14 cellular contexts compared by ENCODE assay signal in genomic region chr9:128114326-128115186, GRCh38. TPM values are rescaled to one million over a fixed set of nuclear protein-coding genes. Genes with fewer than 3 reads are reported as not detected.
DNase-seq lines count a peak whose midpoint lies in the region; TF ChIP-seq lines count a peak whose summit lies in the region.
"Had no signal": no experiment of that assay in that cellular context is flagged by ENCODE, and none has a peak within 500 bp of the region (broad histone marks: within the 10 kb centered on the region; RNA-seq: fewer than 3 reads in every experiment).

No MANE protein-coding gene starts in this region.

- no peaks in the 10 kb centered on the region for H3K9me2 ChIP-seq in MM.1S (replicated peaks; ENCODE audit: insufficient read depth, low read length)

- DNase-seq in COLO668 (lab: John Stamatoyannopoulos, UW; ENCODE audit: unreplicated experiment) (peak; percentile 51), chondrocyte (ENCODE audit: low spot score) (peak; percentile 76), cerebellar nuclear complex (lab: John Stamatoyannopoulos, UW) (no peak), MM.1S (no peak)
- DNase-seq in activated naive CD4-positive, alpha-beta T cell (lab: John Stamatoyannopoulos, UW), result no peak
- DNase-seq: activated CD8-positive, alpha-beta memory T cell treated with anti-CD3 and anti-CD28 coated beads for 24 hours; activated naive CD4-positive, alpha-beta T cell treated with anti-CD3 and anti-CD28 coated beads, Interleukin-2, amount 50 U/mL, for 16 hours; NCI-H524; T-helper 9 cell had no signal

- no peak overlapping the region for H3K4me2 ChIP-seq in MM.1S (ENCODE audit: low read depth, low read length)

- H3K4me1 ChIP-seq in muscle layer of duodenum (ENCODE audit: control insufficient read depth in 1 of 2, insufficient read depth in 2 of 2, low read length in 2 of 2) (peaks cover 0 to 7% of the 10 kb centered on the region in 2 donors), MM.1S (ENCODE audit: low read length) (no peaks in the 10 kb centered on the region)
- H3K4me1 ChIP-seq: HAP-1 had no signal

- no peaks in the 10 kb centered on the region for H3K79me2 ChIP-seq in MM.1S (ENCODE audit: low read length)

- no peaks in the 10 kb centered on the region for H3K27me3 Mint-ChIP-seq in chondrocyte (ENCODE audit: low read depth)
- H3K27me3 Mint-ChIP-seq: central memory CD8-positive, alpha-beta T cell had no signal

- H3K27me3 ChIP-seq in muscle layer of duodenum (ENCODE audit: low read depth, low read length), result no peaks in the 10 kb centered on the region
- no peaks in the 10 kb centered on the region for H3K27me3 ChIP-seq in MM.1S (replicated peaks; ENCODE audit: insufficient read depth, low read length)

- no peak overlapping the region for H2AFZ ChIP-seq in MM.1S (ENCODE audit: low read length)

- H3K4me3 Mint-ChIP-seq in chondrocyte (ENCODE audit: unreplicated experiment), result no peak overlapping the region
- H3K4me3 Mint-ChIP-seq: central memory CD8-positive, alpha-beta T cell; nephron had no signal

- no peak overlapping the region for H3K9ac ChIP-seq in MM.1S (ENCODE audit: low read length)

- peaks cover 11% of the 10 kb centered on the region for H3K4me1 Mint-ChIP-seq in chondrocyte (ENCODE audit: low read depth)

- TF ChIP-seq CTCF in chondrocyte (IDR thresholded peaks at IDR 0.05) (no peak), MM.1S (IDR thresholded peaks at IDR 0.05; ENCODE audit: low read length) (no peak)

- peak overlapping the region; percentile 62 for H3K27ac ChIP-seq in muscle layer of duodenum (ENCODE audit: low read length)
- H3K27ac ChIP-seq in MM.1S (ENCODE audit: low read length), result no peak overlapping the region

- H3K9me3 ChIP-seq in muscle layer of duodenum (ENCODE audit: control insufficient read depth in 1 of 2, low read length in 2 of 2) (no peaks in the 10 kb centered on the region), MM.1S (replicated peaks; ENCODE audit: insufficient read depth, low read length) (no peaks in the 10 kb centered on the region)
- H3K9me3 ChIP-seq: HAP-1 had no signal

- peaks cover 2% of the 10 kb centered on the region; the same call in 1 of the 2 replicates for H3F3A ChIP-seq in MM.1S (ENCODE audit: insufficient read depth, low read length)

- no peaks in the 10 kb centered on the region for H3K9me3 Mint-ChIP-seq in chondrocyte (ENCODE audit: low read depth)
- H3K9me3 Mint-ChIP-seq: central memory CD8-positive, alpha-beta T cell; nephron had no signal

- peaks cover 0 to 8% of the 10 kb centered on the region in 2 donors for H3K36me3 ChIP-seq in muscle layer of duodenum (ENCODE audit: control insufficient read depth in 1 of 2, insufficient read depth in 2 of 2, low read length in 2 of 2)
- no peaks in the 10 kb centered on the region for H3K36me3 ChIP-seq in MM.1S (replicated peaks; ENCODE audit: insufficient read depth, low read length)
- H3K36me3 ChIP-seq: HAP-1 had no signal

- H3K27ac Mint-ChIP-seq in chondrocyte (ENCODE audit: unreplicated experiment), result no peak overlapping the region

- H3K36me3 Mint-ChIP-seq in chondrocyte (ENCODE audit: low read depth), result peaks cover 6% of the 10 kb centered on the region

- H3K4me3 ChIP-seq in muscle layer of duodenum (ENCODE audit: low read depth in 1 of 2, low read length in 2 of 2) (peak overlapping the region in 1 of 2 donors; percentile 50), MM.1S (ENCODE audit: low read length) (no peak overlapping the region)
- H3K4me3 ChIP-seq: HAP-1 had no signal

- H4K20me1 ChIP-seq in MM.1S (ENCODE audit: insufficient read depth, low read length), result no peaks in the 10 kb centered on the region

RNA-seq across cellular contexts. Expression of gene PTGES2, which starts 13.0 kb away (rescaled TPM):
- 43.5 to 53.6 TPM (median 49.3 TPM) in 3 replicates for total RNA-seq in chondrocyte

RNA-seq across cellular contexts. Expression of gene LCN2, which starts 34.7 kb away (rescaled TPM):
- not detected in 3 replicates for total RNA-seq in chondrocyte
- total RNA-seq: RPMI7951 had no signal

RNA-seq across cellular contexts. Expression of gene BBLN, which starts 45.5 kb away (rescaled TPM):
- 78.8 to 85.3 TPM (median 80.2 TPM) in 3 replicates for total RNA-seq in chondrocyte

RNA-seq across cellular contexts. Expression of gene SLC25A25, which starts 46.5 kb away (rescaled TPM):
- total RNA-seq in chondrocyte, result 10.6 to 17.6 TPM (median 15.8 TPM) in 3 replicates

RNA-seq across cellular contexts. Expression of gene NAIF1, which starts 47.4 kb away (rescaled TPM):
- 6.8 to 8.8 TPM (median 7.8 TPM) in 3 replicates for total RNA-seq in chondrocyte

Comparison
In these comparisons a context has a peak if more than half of its experiments do, and no peak if none do; other contexts are left out.
1. DNase-seq: peak in COLO668 (single experiment) and chondrocyte (single experiment); none in activated naive CD4-positive, alpha-beta T cell (0 of 4), cerebellar nuclear complex (0 of 2) and MM.1S (single experiment).